1 cellular context compared by ENCODE assay signal in the genomic region with DNA sequence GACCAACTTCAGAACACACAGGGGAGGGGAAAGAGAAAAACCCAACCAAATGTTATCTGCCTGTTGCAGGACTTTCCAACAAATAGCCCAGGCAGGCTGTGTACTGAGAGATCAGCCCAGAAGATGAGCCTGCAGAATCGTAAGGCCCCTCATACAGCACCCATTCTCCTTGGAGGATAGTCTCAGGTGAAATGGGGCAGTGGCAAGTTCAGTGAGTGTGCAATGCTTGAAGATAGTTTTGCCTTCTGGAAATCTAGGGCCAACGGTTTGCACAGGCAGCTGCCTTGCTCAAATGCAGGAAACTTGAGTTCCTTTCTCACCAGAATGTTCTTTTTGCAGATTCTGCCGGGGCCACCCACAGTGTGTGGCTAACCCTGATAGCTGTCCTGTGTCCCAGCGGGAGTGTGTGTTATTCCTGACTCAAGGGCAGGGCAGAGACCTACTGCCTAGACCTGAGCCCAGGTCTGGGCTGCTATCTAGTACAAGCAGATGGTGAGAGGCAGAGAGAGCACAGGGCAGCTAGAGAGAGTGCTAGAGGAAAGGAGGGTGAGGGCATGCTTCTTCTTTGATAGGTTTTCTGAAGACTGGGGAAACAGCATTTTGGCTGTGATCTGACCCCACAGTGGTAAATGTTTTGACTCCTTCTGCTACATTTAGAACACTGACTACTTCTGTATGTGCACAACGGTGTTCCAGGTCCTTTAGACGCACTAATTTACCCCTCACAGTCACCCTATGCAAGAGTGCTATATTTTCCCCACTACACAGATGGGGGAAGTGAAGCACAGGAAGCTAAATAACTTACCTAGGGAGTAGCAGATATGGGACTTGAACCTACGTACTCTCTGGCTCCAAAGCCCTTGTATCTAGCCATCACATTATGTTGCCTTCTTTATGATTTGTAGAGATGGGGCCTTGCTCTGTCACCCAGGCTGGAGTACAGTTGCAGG.
TF ChIP-seq lines count a peak whose summit lies in the region.

No MANE protein-coding gene starts in this region.

TF ChIP-seq in GM12878, 131 proteins besides CTCF, POLR2A, EP300 and RAD21:
- TF ChIP-seq CUX1 (IDR thresholded peaks at IDR 0.05; ENCODE audit: insufficient replicate concordance, low read depth, low read length) (no peak), SIX5 (IDR thresholded peaks at IDR 0.05; ENCODE audit: low read depth, low read length, severe bottlenecking) (no peak), CREM (IDR thresholded peaks at IDR 0.05; ENCODE audit: low read depth) (no peak), HDGF (IDR thresholded peaks at IDR 0.05) (no peak), IKZF1 (conservative IDR thresholded peaks at IDR 0.05) (0 out of 2 replicates have a peak, but pooled peaks have one; percentile 23), CHD1 (IDR thresholded peaks at IDR 0.05; ENCODE audit: low read depth, low read length) (no peak), ELK1 (IDR thresholded peaks at IDR 0.05; ENCODE audit: low read depth, low read length) (no peak), MTA2 (IDR thresholded peaks at IDR 0.05; ENCODE audit: low read depth) (no peak), PML (IDR thresholded peaks at IDR 0.05; ENCODE audit: low read length) (no peak), TCF7 (IDR thresholded peaks at IDR 0.05; ENCODE audit: borderline replicate concordance) (no peak), TCF3 (IDR thresholded peaks at IDR 0.05; ENCODE audit: borderline replicate concordance, insufficient read depth, low read depth, low read length) (no peak), FOXK2 (IDR thresholded peaks at IDR 0.05) (no peak), DPF2 (IDR thresholded peaks at IDR 0.05) (0 out of 2 replicates have a peak, but pooled peaks have one; percentile 23)
- TF ChIP-seq, protein P1, sequence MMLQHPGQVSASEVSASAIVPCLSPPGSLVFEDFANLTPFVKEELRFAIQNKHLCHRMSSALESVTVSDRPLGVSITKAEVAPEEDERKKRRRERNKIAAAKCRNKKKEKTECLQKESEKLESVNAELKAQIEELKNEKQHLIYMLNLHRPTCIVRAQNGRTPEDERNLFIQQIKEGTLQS (IDR thresholded peaks at IDR 0.05; ENCODE audit: borderline replicate concordance, extremely low read depth, low read depth, low read length): no peak
- TF ChIP-seq, protein P2, sequence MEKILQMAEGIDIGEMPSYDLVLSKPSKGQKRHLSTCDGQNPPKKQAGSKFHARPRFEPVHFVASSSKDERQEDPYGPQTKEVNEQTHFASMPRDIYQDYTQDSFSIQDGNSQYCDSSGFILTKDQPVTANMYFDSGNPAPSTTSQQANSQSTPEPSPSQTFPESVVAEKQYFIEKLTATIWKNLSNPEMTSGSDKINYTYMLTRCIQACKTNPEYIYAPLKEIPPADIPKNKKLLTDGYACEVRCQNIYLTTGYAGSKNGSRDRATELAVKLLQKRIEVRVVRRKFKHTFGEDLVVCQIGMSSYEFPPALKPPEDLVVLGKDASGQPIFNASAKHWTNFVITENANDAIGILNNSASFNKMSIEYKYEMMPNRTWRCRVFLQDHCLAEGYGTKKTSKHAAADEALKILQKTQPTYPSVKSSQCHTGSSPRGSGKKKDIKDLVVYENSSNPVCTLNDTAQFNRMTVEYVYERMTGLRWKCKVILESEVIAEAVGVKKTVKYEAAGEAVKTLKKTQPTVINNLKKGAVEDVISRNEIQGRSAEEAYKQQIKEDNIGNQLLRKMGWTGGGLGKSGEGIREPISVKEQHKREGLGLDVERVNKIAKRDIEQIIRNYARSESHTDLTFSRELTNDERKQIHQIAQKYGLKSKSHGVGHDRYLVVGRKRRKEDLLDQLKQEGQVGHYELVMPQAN (conservative IDR thresholded peaks at IDR 0.05): no peak
